In genomic region chr16:14398014-14398717, GRCh38 we compare ENCODE assay signal across 1 cellular context.
A peak's percentile ranks its signal among the peaks of the same experiment; 100 is the strongest.
TF ChIP-seq lines count a peak whose summit lies in the region.

No MANE protein-coding gene starts in this region.

TF ChIP-seq in HepG2, 621 proteins besides CTCF, POLR2A, EP300 and RAD21 (continued from another document and continues in another):
- no peak for TF ChIP-seq HNF1A (IDR thresholded peaks at IDR 0.05; ENCODE audit: low read depth)
- TF ChIP-seq HNF1A (CRISPR knock-in tag; IDR thresholded peaks at IDR 0.05; ENCODE audit: borderline replicate concordance) = no peak
- no peak for TF ChIP-seq HMG20A (CRISPR knock-in tag; IDR thresholded peaks at IDR 0.05; ENCODE audit: borderline replicate concordance)
- no peak for TF ChIP-seq ZFX (CRISPR knock-in tag; IDR thresholded peaks at IDR 0.05; ENCODE audit: low read depth)
- TF ChIP-seq FOSL1 (CRISPR knock-in tag; IDR thresholded peaks at IDR 0.05; ENCODE audit: borderline replicate concordance) = no peak
- no peak for TF ChIP-seq ZFP37 (CRISPR knock-in tag; IDR thresholded peaks at IDR 0.05; ENCODE audit: borderline replicate concordance)
- no peak for TF ChIP-seq NFATC3 (CRISPR knock-in tag; IDR thresholded peaks at IDR 0.05)
- TF ChIP-seq ZFP90 (CRISPR knock-in tag; IDR thresholded peaks at IDR 0.05; ENCODE audit: borderline replicate concordance) = no peak
- TF ChIP-seq ETV6 (CRISPR knock-in tag; conservative IDR thresholded peaks at IDR 0.05) = no peak
- TF ChIP-seq ZBED4 (CRISPR knock-in tag; IDR thresholded peaks at IDR 0.05; ENCODE audit: borderline replicate concordance) = no peak
- TF ChIP-seq GMEB1 (CRISPR knock-in tag; IDR thresholded peaks at IDR 0.05; ENCODE audit: borderline replicate concordance) = no peak
- no peak for TF ChIP-seq HES4 (CRISPR knock-in tag; IDR thresholded peaks at IDR 0.05; ENCODE audit: borderline replicate concordance)
- no peak for TF ChIP-seq ZNF512 (CRISPR knock-in tag; IDR thresholded peaks at IDR 0.05)
- no peak for TF ChIP-seq IRF2 (CRISPR knock-in tag; IDR thresholded peaks at IDR 0.05)
- TF ChIP-seq MTF2 (CRISPR knock-in tag; IDR thresholded peaks at IDR 0.05; ENCODE audit: borderline replicate concordance) = no peak
- no peak for TF ChIP-seq CBX5 (CRISPR knock-in tag; IDR thresholded peaks at IDR 0.05; ENCODE audit: borderline replicate concordance)
- TF ChIP-seq ZHX2 (IDR thresholded peaks at IDR 0.05; ENCODE audit: low read depth) = no peak
- no peak for TF ChIP-seq ZHX2 (CRISPR knock-in tag; IDR thresholded peaks at IDR 0.05; ENCODE audit: borderline replicate concordance)
- TF ChIP-seq IKZF5 (CRISPR knock-in tag; IDR thresholded peaks at IDR 0.05) = no peak
- TF ChIP-seq ZBTB7B (CRISPR knock-in tag; IDR thresholded peaks at IDR 0.05) = no peak
- TF ChIP-seq TAF1 (CRISPR knock-in tag; IDR thresholded peaks at IDR 0.05) = 0 out of 2 replicates have a peak, but pooled peaks have one; percentile 10
- no peak for TF ChIP-seq ELF1 (CRISPR knock-in tag; IDR thresholded peaks at IDR 0.05)
- TF ChIP-seq ZBTB7A (CRISPR knock-in tag; IDR thresholded peaks at IDR 0.05) = 0 out of 2 replicates have a peak, but pooled peaks have one; percentile 39
- TF ChIP-seq ZNF503 (CRISPR knock-in tag; IDR thresholded peaks at IDR 0.05) = no peak
- no peak for TF ChIP-seq ZBTB44 (CRISPR knock-in tag; IDR thresholded peaks at IDR 0.05)
- TF ChIP-seq TMF1 (CRISPR knock-in tag; IDR thresholded peaks at IDR 0.05; ENCODE audit: low read depth) = no peak
- TF ChIP-seq ISX (CRISPR knock-in tag; conservative IDR thresholded peaks at IDR 0.05) = no peak
